ENCODE assay signal across 12 cellular contexts in genomic region chr3:55484191-55484644, GRCh38. TPM values are rescaled to one million over a fixed set of nuclear protein-coding genes. Genes with fewer than 3 reads are reported as not detected.
DNase-seq lines count a peak whose midpoint lies in the region; ATAC-seq and TF ChIP-seq lines count a peak whose summit lies in the region.
"Had no signal": no experiment of that assay in that cellular context is flagged by ENCODE, and none has a peak within 500 bp of the region (broad histone marks: within the 10 kb centered on the region; RNA-seq: fewer than 3 reads in every experiment).

No MANE protein-coding gene starts in this region.

- H3K79me2 ChIP-seq in ACC112 (ENCODE audit: control insufficient read depth, insufficient read depth, low read length, unreplicated experiment) (peaks cover 10% of the 10 kb centered on the region), Loucy (ENCODE audit: insufficient read depth, low read length) (peaks cover 67% of the 10 kb centered on the region)

- H3K4me2 ChIP-seq in Loucy (ENCODE audit: low read depth, low read length, poor library complexity, severe bottlenecking) = peak overlapping the region; percentile 55

- H3K4me3 Mint-ChIP-seq in endothelial cell (ENCODE audit: unreplicated experiment) (peak overlapping the region; percentile 90), mesothelial cell of epicardium (peak overlapping the region; percentile 97)

- H3K9me3 Mint-ChIP-seq in endothelial cell (ENCODE audit: unreplicated experiment) (no peaks in the 10 kb centered on the region), mesothelial cell of epicardium (no peaks in the 10 kb centered on the region)

- TF ChIP-seq CTCF in Loucy (conservative IDR thresholded peaks at IDR 0.05; ENCODE audit: low read length) (no peak), endothelial cell (IDR thresholded peaks at IDR 0.05; ENCODE audit: unreplicated experiment) (no peak), mesothelial cell of epicardium (IDR thresholded peaks at IDR 0.05; ENCODE audit: unreplicated experiment) (no peak)

- H3K9me3 ChIP-seq in Loucy (ENCODE audit: insufficient read depth, low read depth, low read length) = no peaks in the 10 kb centered on the region
- H3K9me3 ChIP-seq: neutrophil had no signal

- H4K20me1 ChIP-seq in Loucy (ENCODE audit: insufficient read depth, low read length, poor library complexity, severe bottlenecking) = no peaks in the 10 kb centered on the region

- H2AFZ ChIP-seq in ACC112 (ENCODE audit: low read length, unreplicated experiment) = no peak overlapping the region
- no peak overlapping the region for H2AFZ ChIP-seq in Loucy (ENCODE audit: low read length)

- no peaks in the 10 kb centered on the region for H3K36me3 ChIP-seq in ACC112 (ENCODE audit: insufficient read depth, low read length)
- no peaks in the 10 kb centered on the region for H3K36me3 ChIP-seq in Loucy (ENCODE audit: insufficient read depth, low read length)
- H3K36me3 ChIP-seq: neutrophil had no signal

- H3K4me3 ChIP-seq in ACC112 (ENCODE audit: low read depth, low read length) (peak overlapping the region; percentile 88), Loucy (ENCODE audit: low read length, poor library complexity, severe bottlenecking) (peak overlapping the region; percentile 67)

- H3K27me3 ChIP-seq in ACC112 (ENCODE audit: insufficient read depth, low read length) = peaks cover 5% of the 10 kb centered on the region; the same call in 1 of the 2 replicates
- peaks cover 16% of the 10 kb centered on the region for H3K27me3 ChIP-seq in Loucy (ENCODE audit: insufficient read depth, low read length, poor library complexity, severe bottlenecking)

- ATAC-seq in esophagus mucosa = no peak

- H3K4me1 ChIP-seq in ACC112 (ENCODE audit: control insufficient read depth, insufficient read depth, low read length, unreplicated experiment) = peaks cover 3% of the 10 kb centered on the region
- peaks cover 5% of the 10 kb centered on the region for H3K4me1 ChIP-seq in Loucy (ENCODE audit: insufficient read depth, low read length, poor library complexity, severe bottlenecking)

- H3K27ac Mint-ChIP-seq in endothelial cell (ENCODE audit: unreplicated experiment) = no peak overlapping the region
- H3K27ac Mint-ChIP-seq in mesothelial cell of epicardium = peak overlapping the region; percentile 84

- H3K9ac ChIP-seq in Loucy (ENCODE audit: low read depth, low read length, poor library complexity, severe bottlenecking) = no peak overlapping the region

- DNase-seq in endothelial cell (ENCODE audit: low spot score) = no peak
- no peak for DNase-seq in mesothelial cell of epicardium (ENCODE audit: low spot score in 2 of 2, unreplicated experiment in 2 of 2)
- DNase-seq in AML-193 (lab: John Stamatoyannopoulos, UW) = no peak
- DNase-seq in C1 segment of cervical spinal cord (lab: John Stamatoyannopoulos, UW) = no peak
- no peak for DNase-seq in cerebellum (ENCODE audit: low spot score)
- DNase-seq: central memory CD4-positive, alpha-beta T cell; hippocampal formation; NCI-H1417 had no signal

- peaks cover 9% of the 10 kb centered on the region for H3K36me3 Mint-ChIP-seq in endothelial cell (ENCODE audit: low read depth, unreplicated experiment)
- H3K36me3 Mint-ChIP-seq in mesothelial cell of epicardium = peaks cover 3% of the 10 kb centered on the region

- H3K9me2 ChIP-seq in Loucy (replicated peaks; ENCODE audit: low read depth, low read length) = no peaks in the 10 kb centered on the region

- H3F3A ChIP-seq in Loucy (ENCODE audit: low read depth) = no peaks in the 10 kb centered on the region

- H3K27ac ChIP-seq in ACC112 (ENCODE audit: low read depth, low read length) = no peak overlapping the region
- H3K27ac ChIP-seq: neutrophil had no signal

- H3K4me1 Mint-ChIP-seq in endothelial cell (ENCODE audit: unreplicated experiment) = peaks cover 43% of the 10 kb centered on the region
- H3K4me1 Mint-ChIP-seq in mesothelial cell of epicardium = peaks cover 66% of the 10 kb centered on the region

- H3K27me3 Mint-ChIP-seq in endothelial cell (ENCODE audit: unreplicated experiment) (peaks cover 20% of the 10 kb centered on the region), mesothelial cell of epicardium (ENCODE audit: low read depth) (peaks cover 29% of the 10 kb centered on the region)

RNA-seq across cellular contexts. Expression of gene WNT5A, which starts 2.9 kb away (rescaled TPM):
- total RNA-seq in endothelial cell (ENCODE audit: unreplicated experiment) (9.7 TPM), mesothelial cell of epicardium (59.0 to 63.8 TPM (median 61.7 TPM) in 3 replicates), esophagus mucosa (17.7 TPM), cerebellum (49.4 TPM)
